In genomic region chr6:4010682-4011081, GRCh38 we compare ENCODE assay signal across 11 cellular contexts.
DNase-seq lines count a peak whose midpoint lies in the region; ATAC-seq and TF ChIP-seq lines count a peak whose summit lies in the region.
"Had no signal": no experiment of that assay in that cellular context is flagged by ENCODE, and none has a peak within 500 bp of the region (broad histone marks: within the 10 kb centered on the region; RNA-seq: fewer than 3 reads in every experiment).

No MANE protein-coding gene starts in this region.

- peak overlapping the region; percentile 7 for H3K4me3 Mint-ChIP-seq in activated CD4-positive, alpha-beta memory T cell treated with anti-CD3 and anti-CD28 coated beads for 36 hours
- peak overlapping the region; percentile 54 to 85 (median 78) for H3K4me3 Mint-ChIP-seq in naive thymus-derived CD4-positive, alpha-beta T cell

- H3K9me3 ChIP-seq in naive thymus-derived CD4-positive, alpha-beta T cell (ENCODE audit: control insufficient read depth in 2 of 3, low read length in 3 of 3), result no peaks in the 10 kb centered on the region
- no peaks in the 10 kb centered on the region for H3K9me3 ChIP-seq in esophagus squamous epithelium
- H3K9me3 ChIP-seq: Peyer's patch had no signal

- H3K36me3 ChIP-seq in naive thymus-derived CD4-positive, alpha-beta T cell (ENCODE audit: control insufficient read depth in 2 of 3, insufficient read depth in 3 of 3, low read length in 3 of 3), result no peaks in the 10 kb centered on the region
- H3K36me3 ChIP-seq in esophagus squamous epithelium, result peaks cover 0 to 20% (median 0%) of the 10 kb centered on the region in 3 donors
- H3K36me3 ChIP-seq: Peyer's patch had no signal

- H3K27me3 ChIP-seq in naive thymus-derived CD4-positive, alpha-beta T cell (ENCODE audit: control insufficient read depth in 2 of 2, insufficient read depth in 2 of 2, low read length in 2 of 2), result no peaks in the 10 kb centered on the region
- no peaks in the 10 kb centered on the region for H3K27me3 ChIP-seq in esophagus squamous epithelium
- H3K27me3 ChIP-seq: Peyer's patch had no signal

- peaks cover 16 to 38% of the 10 kb centered on the region in 2 donors for H3K4me1 ChIP-seq in naive thymus-derived CD4-positive, alpha-beta T cell (ENCODE audit: control insufficient read depth in 2 of 2, insufficient read depth in 2 of 2, low read length in 2 of 2)
- peaks cover 0 to 28% (median 5%) of the 10 kb centered on the region in 3 donors for H3K4me1 ChIP-seq in esophagus squamous epithelium
- H3K4me1 ChIP-seq: Peyer's patch had no signal

- intact Hi-C loops in activated CD4-positive, alpha-beta memory T cell treated with anti-CD3 and anti-CD28 coated beads for 36 hours (cut with micrococcal nuclease), result loop anchor here (1.0 to 10.0 kb wide), 2 partner anchors 8 to 1166 kb away; partner anchors contain the start of gene SERPINB1
- intact Hi-C loops in naive thymus-derived CD4-positive, alpha-beta T cell (cut with micrococcal nuclease), result loop anchor here (1.0 to 10.0 kb wide), 2 partner anchors 8 to 1156 kb away; no protein-coding TSS in a partner anchor
- intact Hi-C loops in esophagus squamous epithelium (cut with DNase I), result no loop called here

- H3K27ac Mint-ChIP-seq in activated CD4-positive, alpha-beta memory T cell treated with anti-CD3 and anti-CD28 coated beads for 36 hours, result peak overlapping the region; percentile 68
- peak overlapping the region; percentile 7 to 95 (median 87) for H3K27ac Mint-ChIP-seq in naive thymus-derived CD4-positive, alpha-beta T cell

- POLR2A ChIA-PET in activated CD4-positive, alpha-beta memory T cell treated with anti-CD3 and anti-CD28 coated beads for 36 hours (lab: Charles Lee), result interaction anchor here (0.6 to 1.6 kb wide), 2 partner anchors 8 to 10 kb away, joined by 3 to 4 read pairs; a partner anchor contains a TSS
- POLR2A ChIA-PET in naive thymus-derived CD4-positive, alpha-beta T cell (lab: Charles Lee), result interaction anchor here (0.6 to 1.4 kb wide), 3 partner anchors 10 to 125 kb away, joined by 3 to 12 read pairs (median 8); partner anchors contain the start of gene ECI2

- CTCF ChIA-PET in activated CD4-positive, alpha-beta memory T cell treated with anti-CD3 and anti-CD28 coated beads for 36 hours (lab: Charles Lee), result interaction anchor here (0.8 to 3.3 kb wide), 4 partner anchors 11 to 162 kb away, joined by 3 to 13 read pairs (median 3); partner anchors contain the start of gene FAM50B
- CTCF ChIA-PET in naive thymus-derived CD4-positive, alpha-beta T cell (lab: Charles Lee), result interaction anchor here (0.9 to 3.4 kb wide), 3 partner anchors 10 to 262 kb away, joined by 3 to 15 read pairs (median 4); a partner anchor contains a TSS

- H3K9me3 Mint-ChIP-seq in activated CD4-positive, alpha-beta memory T cell treated with anti-CD3 and anti-CD28 coated beads for 36 hours, result no peaks in the 10 kb centered on the region
- H3K9me3 Mint-ChIP-seq in naive thymus-derived CD4-positive, alpha-beta T cell, result no peaks in the 10 kb centered on the region

- WGBS in esophagus squamous epithelium, 2 donors, result 67 to 83% methylated on average over 2 of the region's 3 CpGs

- peak overlapping the region; percentile 47 for H3K27ac ChIP-seq in naive thymus-derived CD4-positive, alpha-beta T cell (ENCODE audit: low read depth, low read length)
- H3K27ac ChIP-seq in caudate nucleus (ENCODE audit: low read depth, low read length) (no peak overlapping the region), esophagus squamous epithelium (no peak overlapping the region)
- H3K27ac ChIP-seq: Peyer's patch had no signal

- no peak for TF ChIP-seq POLR2A in esophagus squamous epithelium (IDR thresholded peaks at IDR 0.05)

- no peaks in the 10 kb centered on the region for H3K27me3 Mint-ChIP-seq in activated CD4-positive, alpha-beta memory T cell treated with anti-CD3 and anti-CD28 coated beads for 36 hours
- H3K27me3 Mint-ChIP-seq in naive thymus-derived CD4-positive, alpha-beta T cell, result no peaks in the 10 kb centered on the region

- no peak overlapping the region for H3K4me3 ChIP-seq in naive thymus-derived CD4-positive, alpha-beta T cell (ENCODE audit: low read length)
- H3K4me3 ChIP-seq in esophagus squamous epithelium, result no peak overlapping the region
- H3K4me3 ChIP-seq: Peyer's patch had no signal

- ATAC-seq in activated CD4-positive, CD25-positive, alpha-beta regulatory T cell treated with anti-CD3 and anti-CD28 coated beads, Interleukin-2, amount 50 U/mL, for 24 hours, result peak; percentile 27 to 46
- ATAC-seq in HG03571 (IDR thresholded peaks at IDR 0.05; ENCODE audit: unreplicated experiment), result peak; percentile 48
- ATAC-seq in naive thymus-derived CD4-positive, alpha-beta T cell, result peak; percentile 51
- ATAC-seq in HG03097 (IDR thresholded peaks at IDR 0.05; ENCODE audit: low FRiP score, unreplicated experiment), result no peak

- TF ChIP-seq CTCF in esophagus squamous epithelium (IDR thresholded peaks at IDR 0.05), result no peak

- H3K36me3 Mint-ChIP-seq in activated CD4-positive, alpha-beta memory T cell treated with anti-CD3 and anti-CD28 coated beads for 36 hours, result peaks cover 10% of the 10 kb centered on the region
- peaks cover 11 to 37% (median 18%) of the 10 kb centered on the region in 5 donors for H3K36me3 Mint-ChIP-seq in naive thymus-derived CD4-positive, alpha-beta T cell

- peaks cover 55% of the 10 kb centered on the region for H3K4me1 Mint-ChIP-seq in activated CD4-positive, alpha-beta memory T cell treated with anti-CD3 and anti-CD28 coated beads for 36 hours (ENCODE audit: low read depth)
- peaks cover 51 to 79% (median 75%) of the 10 kb centered on the region in 7 donors for H3K4me1 Mint-ChIP-seq in naive thymus-derived CD4-positive, alpha-beta T cell

- no peak for DNase-seq in activated CD4-positive, CD25-positive, alpha-beta regulatory T cell (lab: John Stamatoyannopoulos, UW)
- peak; percentile 49 for DNase-seq in activated CD4-positive, alpha-beta memory T cell treated with anti-CD3 and anti-CD28 coated beads for 36 hours
- peak in 3 of 9 donors; percentile 10 to 22 (median 20) for DNase-seq in naive thymus-derived CD4-positive, alpha-beta T cell
- DNase-seq in caudate nucleus (lab: John Stamatoyannopoulos, UW) (no peak), esophagus squamous epithelium (lab: John Stamatoyannopoulos, UW) (no peak)
- DNase-seq: NCI-H1092 treated with DMSO at 0.1 percent for 48 hours; Peyer's patch; stimulated activated naive CD4-positive, alpha-beta T cell treated with Interleukin-2 at 50 U/mL for 16 hours had no signal
